11 cellular contexts compared by ENCODE assay signal in the genomic region with DNA sequence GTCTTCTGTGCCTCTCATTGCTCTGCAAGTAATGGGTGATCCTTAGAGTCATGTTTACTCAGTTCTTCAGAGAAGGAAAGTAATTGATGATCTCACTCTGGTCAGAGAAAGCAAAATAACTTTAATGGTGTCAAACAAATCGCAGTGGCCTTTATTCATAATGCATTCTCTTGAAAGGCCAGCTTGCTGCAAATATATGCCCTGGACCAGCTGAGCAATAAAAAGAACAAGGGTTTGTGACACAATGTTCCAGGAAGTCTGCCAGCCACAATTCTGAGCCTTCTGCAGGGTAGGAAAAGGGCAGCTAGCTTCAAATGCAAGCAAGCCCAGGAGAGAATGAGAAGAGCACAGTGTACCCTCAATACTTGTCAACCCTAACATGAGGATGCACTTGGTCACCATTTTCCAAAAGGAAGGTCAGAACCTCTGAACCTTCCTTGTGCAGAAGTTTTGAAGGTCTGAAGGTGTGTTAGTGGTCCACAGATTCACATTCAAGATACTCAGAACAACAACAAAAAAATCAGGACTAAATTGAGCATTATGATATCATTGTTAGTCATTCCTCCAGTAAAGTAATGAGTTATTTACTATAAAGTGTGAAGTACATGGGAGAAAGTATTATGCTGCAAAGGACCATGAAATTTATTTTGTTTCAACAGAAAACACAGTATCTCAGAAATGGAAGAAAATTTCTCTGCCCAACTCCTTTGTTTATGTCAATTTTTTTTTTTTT.
A peak's percentile ranks its signal among the peaks of the same experiment; 100 is the strongest.
DNase-seq lines count a peak whose midpoint lies in the region; ATAC-seq and TF ChIP-seq lines count a peak whose summit lies in the region.
"Had no signal": no experiment of that assay in that cellular context is flagged by ENCODE, and none has a peak within 500 bp of the region (broad histone marks: within the 10 kb centered on the region; RNA-seq: fewer than 3 reads in every experiment).

No MANE protein-coding gene starts in this region.

- no peak overlapping the region for H3K4me3 Mint-ChIP-seq in endodermal cell
- H3K4me3 Mint-ChIP-seq: activated CD4-positive, alpha-beta memory T cell treated with anti-CD3 and anti-CD28 coated beads for 36 hours had no signal

- no peak overlapping the region for H4K8ac ChIP-seq in IMR-90 (ENCODE audit: low read depth in 2 of 2, low read length in 2 of 2)

- no peak overlapping the region for H2BK20ac ChIP-seq in IMR-90 (ENCODE audit: low read depth, low read length)

- H3K9me3 ChIP-seq in IMR-90 (ENCODE audit: control insufficient read depth, insufficient read depth, low read length) (no peaks in the 10 kb centered on the region), left lung (no peaks in the 10 kb centered on the region), tibial artery (no peaks in the 10 kb centered on the region), endodermal cell (ENCODE audit: control insufficient read depth, low read length) (peaks cover 6% of the 10 kb centered on the region)
- H3K9me3 ChIP-seq: SJCRH30 had no signal

- TF ChIP-seq CTCF in IMR-90 (conservative IDR thresholded peaks at IDR 0.05; ENCODE audit: low read depth, low read length) (no peak), left lung (IDR thresholded peaks at IDR 0.05) (no peak), tibial artery (IDR thresholded peaks at IDR 0.05) (no peak), endodermal cell (conservative IDR thresholded peaks at IDR 0.05) (no peak)

- no TSS peak for BruUV-seq in IMR-90 (replicated peaks; lab: Mats Ljungman, UMichigan)

- no CpG with 5 or more reads among the region's 1 CpG for WGBS in IMR-90 (ENCODE audit: extremely low coverage in 2 of 2, insufficient read length in 1 of 2), 2 experiments
- 71 to 86% methylated on average over 1 of the region's 1 CpG for WGBS in endodermal cell (ENCODE audit: insufficient coverage in 1 of 2, insufficient read length in 1 of 2), 2 experiments

- no peaks in the 10 kb centered on the region for H3K27me3 Mint-ChIP-seq in endodermal cell (ENCODE audit: insufficient read depth)
- H3K27me3 Mint-ChIP-seq: activated CD4-positive, alpha-beta memory T cell treated with anti-CD3 and anti-CD28 coated beads for 36 hours had no signal

- H3K27me3 ChIP-seq in IMR-90 (ENCODE audit: control insufficient read depth, insufficient read depth, low read length) = peaks cover 2% of the 10 kb centered on the region; the same call in 1 of the 2 replicates
- no peaks in the 10 kb centered on the region for H3K27me3 ChIP-seq in left lung
- no peaks in the 10 kb centered on the region for H3K27me3 ChIP-seq in tibial artery
- no peaks in the 10 kb centered on the region for H3K27me3 ChIP-seq in endodermal cell (ENCODE audit: control insufficient read depth, insufficient read depth, low read length, poor library complexity, severe bottlenecking)
- H3K27me3 ChIP-seq: brain microvascular endothelial cell, SJCRH30 had no signal

- no peaks in the 10 kb centered on the region for H3K9me1 ChIP-seq in IMR-90 (ENCODE audit: insufficient read depth, low read length)

- no peak overlapping the region for H3K27ac Mint-ChIP-seq in endodermal cell
- H3K27ac Mint-ChIP-seq: activated CD4-positive, alpha-beta memory T cell treated with anti-CD3 and anti-CD28 coated beads for 36 hours had no signal

- no peak for TF ChIP-seq RAD21 in IMR-90 (IDR thresholded peaks at IDR 0.05; ENCODE audit: low read length)

- H2AK9ac ChIP-seq in IMR-90 (replicated peaks; ENCODE audit: low read depth, low read length, poor library complexity) = no peak overlapping the region

- H3K4me3 ChIP-seq in IMR-90 (ENCODE audit: insufficient read depth, low read depth, low read length) (no peak overlapping the region), left lung (no peak overlapping the region), tibial artery (no peak overlapping the region), endodermal cell (ENCODE audit: low read length) (no peak overlapping the region)
- H3K4me3 ChIP-seq: SJCRH30 had no signal

- H3K9ac ChIP-seq in IMR-90 (ENCODE audit: low read depth, low read length) (no peak overlapping the region), endodermal cell (ENCODE audit: extremely low read depth, low read length, poor library complexity, severe bottlenecking) (no peak overlapping the region)

- no peak overlapping the region for H3K23ac ChIP-seq in IMR-90 (ENCODE audit: low read depth, low read length)

- H2AK5ac ChIP-seq in IMR-90 (ENCODE audit: low read depth, low read length) = no peak overlapping the region

- H4K91ac ChIP-seq in IMR-90 (ENCODE audit: insufficient read depth, low read depth, low read length) = no peak overlapping the region

- no peak overlapping the region for H2BK15ac ChIP-seq in IMR-90 (ENCODE audit: low read depth, low read length)

- POLR2A ChIA-PET in IMR-90 (lab: Charles Lee; ENCODE audit: unreplicated experiment) = no interaction called here

- DNase-seq in IMR-90 (peak; percentile 1), caudate nucleus (lab: John Stamatoyannopoulos, UW) (peak in 4 of 61 donors; percentile 2 to 28 (median 10)), left lung (peak in 1 of 2 donors; percentile 35), tibial artery (peak; percentile 57 to 89), endodermal cell (no peak), DMS 273 (lab: John Stamatoyannopoulos, UW; ENCODE audit: unreplicated experiment) (no peak)
- DNase-seq: activated CD4-positive, alpha-beta memory T cell treated with anti-CD3 and anti-CD28 coated beads for 36 hours; brain microvascular endothelial cell; NCI-H1048; SJCRH30 had no signal

- H3K36me3 ChIP-seq in IMR-90 (ENCODE audit: control insufficient read depth, insufficient read depth, low read length) = no peaks in the 10 kb centered on the region
- no peaks in the 10 kb centered on the region for H3K36me3 ChIP-seq in left lung
- no peaks in the 10 kb centered on the region for H3K36me3 ChIP-seq in tibial artery
- no peaks in the 10 kb centered on the region for H3K36me3 ChIP-seq in endodermal cell (ENCODE audit: control insufficient read depth, insufficient read depth, low read length)
- H3K36me3 ChIP-seq: brain microvascular endothelial cell, SJCRH30 had no signal

- peaks cover 3% of the 10 kb centered on the region for H3K4me1 Mint-ChIP-seq in endodermal cell

- ATAC-seq in IMR-90 (ENCODE audit: low read depth) (no peak), left lung (peak; percentile 88), HG02759 (IDR thresholded peaks at IDR 0.05; ENCODE audit: unreplicated experiment) (no peak)

- H4K20me1 ChIP-seq in IMR-90 (ENCODE audit: insufficient read depth, low read length) = no peaks in the 10 kb centered on the region

- H2BK120ac ChIP-seq in IMR-90 (ENCODE audit: low read depth, low read length) = no peak overlapping the region

- no peak overlapping the region for H4K5ac ChIP-seq in IMR-90 (ENCODE audit: low read depth, low read length)

- dilution Hi-C loops in IMR-90 (cut with HindIII; ENCODE audit: low sequenced_read_pairs, unreplicated experiment) = no loop called here

- no peak overlapping the region for H3K27ac ChIP-seq in IMR-90 (ENCODE audit: insufficient read depth, low read length)
- H3K27ac ChIP-seq in caudate nucleus (ENCODE audit: low read depth, low read length) = peak overlapping the region; percentile 42
- peak overlapping the region in 1 of 2 donors; percentile 8 for H3K27ac ChIP-seq in left lung
- H3K27ac ChIP-seq in tibial artery = peak overlapping the region; percentile 52 to 77
- no peak overlapping the region for H3K27ac ChIP-seq in endodermal cell (ENCODE audit: low read depth, low read length)
- H3K27ac ChIP-seq: brain microvascular endothelial cell, SJCRH30 had no signal

- TF ChIP-seq POLR2A in IMR-90 (IDR thresholded peaks at IDR 0.05; ENCODE audit: low read depth, low read length) = no peak

- H3K4me1 ChIP-seq in IMR-90 (ENCODE audit: control insufficient read depth, insufficient read depth, low read length) (no peaks in the 10 kb centered on the region), left lung (no peaks in the 10 kb centered on the region), tibial artery (peaks cover 0 to 38% (median 0%) of the 10 kb centered on the region in 4 donors), endodermal cell (ENCODE audit: control insufficient read depth, insufficient read depth, low read length) (no peaks in the 10 kb centered on the region)
- H3K4me1 ChIP-seq: SJCRH30 had no signal

- in situ Hi-C loops in IMR-90 (cut with MboI; ENCODE audit: low sequenced_read_pairs) = no loop called here

- H3K79me1 ChIP-seq in IMR-90 (ENCODE audit: low read depth in 1 of 2, low read length in 2 of 2) = no peaks in the 10 kb centered on the region

- H3K18ac ChIP-seq in IMR-90 (ENCODE audit: low read depth, low read length) = no peak overlapping the region

- no peak overlapping the region for H3K4ac ChIP-seq in IMR-90 (ENCODE audit: low read depth, low read length)

- H3K4me2 ChIP-seq in IMR-90 (ENCODE audit: low read depth, low read length) = no peak overlapping the region

- H3K14ac ChIP-seq in IMR-90 (replicated peaks; ENCODE audit: low read depth, low read length) = no peak overlapping the region

- H3K36me3 Mint-ChIP-seq in endodermal cell (ENCODE audit: low read depth) = peaks cover 7% of the 10 kb centered on the region
- H3K36me3 Mint-ChIP-seq: activated CD4-positive, alpha-beta memory T cell treated with anti-CD3 and anti-CD28 coated beads for 36 hours had no signal

- H2AFZ ChIP-seq in IMR-90 (replicated peaks; ENCODE audit: low read length, poor library complexity) = no peak overlapping the region

- intact Hi-C loops in IMR-90 (cut with micrococcal nuclease) = no loop called here
- intact Hi-C loops in left lung (cut with DNase I) = no loop called here
- intact Hi-C loops in tibial artery (cut with DNase I; ENCODE audit: low total_unique reads) = no loop called here

- H3K9me3 Mint-ChIP-seq in endodermal cell = peaks cover 15% of the 10 kb centered on the region
- H3K9me3 Mint-ChIP-seq: activated CD4-positive, alpha-beta memory T cell treated with anti-CD3 and anti-CD28 coated beads for 36 hours had no signal

- H3K56ac ChIP-seq in IMR-90 (ENCODE audit: extremely low read depth, insufficient read depth, low read length) = no peak overlapping the region

- H2BK5ac ChIP-seq in IMR-90 (ENCODE audit: low read depth, low read length, poor library complexity, severe bottlenecking) = no peak overlapping the region

- CTCF ChIA-PET in IMR-90 (lab: Yijun Ruan, JAX) = no interaction called here

TF ChIP-seq in IMR-90, 13 proteins besides CTCF, POLR2A, EP300 and RAD21 (continues in another document):
- TF ChIP-seq RFX5 (IDR thresholded peaks at IDR 0.05; ENCODE audit: low read depth, low read length) (no peak), NFE2L2 (IDR thresholded peaks at IDR 0.05; ENCODE audit: low read depth, low read length) (no peak), MAFK (IDR thresholded peaks at IDR 0.05; ENCODE audit: low read depth, low read length) (no peak), SMC3 (IDR thresholded peaks at IDR 0.05; ENCODE audit: low read depth, low read length) (no peak), MXI1 (IDR thresholded peaks at IDR 0.05; ENCODE audit: borderline replicate concordance, low read depth, low read length) (no peak), CEBPB (IDR thresholded peaks at IDR 0.05; ENCODE audit: low read depth, low read length) (no peak), BHLHE40 (IDR thresholded peaks at IDR 0.05; ENCODE audit: low read depth, low read length) (no peak), CHD1 (IDR thresholded peaks at IDR 0.05; ENCODE audit: low read depth, low read length) (no peak)

Comparison
In these comparisons a context has a peak if more than half of its experiments do, and no peak if none do; other contexts are left out.
1. DNase-seq: peak in IMR-90 (single experiment) and tibial artery (2 of 2); none in endodermal cell (single experiment) and DMS 273 (single experiment).
2. H3K27ac ChIP-seq: peak in caudate nucleus (single experiment) and tibial artery (2 of 2); none in IMR-90 (single experiment) and endodermal cell (single experiment).